ENCODE assay signal across 20 cellular contexts in genomic region chr12:109487181-109488050, GRCh38. TPM values are rescaled to one million over a fixed set of nuclear protein-coding genes. Genes with fewer than 3 reads are reported as not detected.
A peak's percentile ranks its signal among the peaks of the same experiment; 100 is the strongest.
DNase-seq lines count a peak whose midpoint lies in the region; ATAC-seq, FAIRE-seq and TF ChIP-seq lines count a peak whose summit lies in the region.
"Had no signal": no experiment of that assay in that cellular context is flagged by ENCODE, and none has a peak within 500 bp of the region (broad histone marks: within the 10 kb centered on the region; RNA-seq: fewer than 3 reads in every experiment).

No MANE protein-coding gene starts in this region.

- H2BK5ac ChIP-seq in trophoblast cell (ENCODE audit: low read depth, low read length, poor library complexity) = no peak overlapping the region

- no peaks in the 10 kb centered on the region for H3K4me1 ChIP-seq in GM23248 (ENCODE audit: insufficient read depth)
- no peaks in the 10 kb centered on the region for H3K4me1 ChIP-seq in trophoblast cell (ENCODE audit: control insufficient read depth in 1 of 2, insufficient read depth in 2 of 2, low read length in 2 of 2)
- H3K4me1 ChIP-seq in heart right ventricle = no peaks in the 10 kb centered on the region
- H3K4me1 ChIP-seq: A549; BLaER1 treated with 17β-estradiol and CSF1 and Interleukin-3, amounts not matched to agents 10 nM and 100 nM; Caco-2 had no signal

- no peak overlapping the region for H3K4me2 ChIP-seq in GM23248 (ENCODE audit: unreplicated experiment)
- H3K4me2 ChIP-seq in trophoblast cell (ENCODE audit: low read length) = no peak overlapping the region
- H3K4me2 ChIP-seq: A549; BLaER1 treated with 17β-estradiol and CSF1 and Interleukin-3, amounts not matched to agents 10 nM and 100 nM had no signal

- H3K36me3 ChIP-seq in GM23248 (ENCODE audit: low read depth) (peaks cover 75% of the 10 kb centered on the region), bronchial epithelial cell (ENCODE audit: control insufficient read depth, insufficient read depth, low read length) (peaks cover 29% of the 10 kb centered on the region), trophoblast cell (ENCODE audit: control insufficient read depth in 1 of 2, insufficient read depth in 2 of 2, low read length in 2 of 2) (peaks cover 37 to 69% of the 10 kb centered on the region in 2 experiments), heart right ventricle (peaks cover 6 to 100% (median 79%) of the 10 kb centered on the region in 9 donors)

- H2BK120ac ChIP-seq in trophoblast cell (ENCODE audit: insufficient read depth, low read length, poor library complexity) = no peak overlapping the region

- H3K27me3 ChIP-seq in GM23248 (replicated peaks; ENCODE audit: insufficient read depth) (no peaks in the 10 kb centered on the region), bronchial epithelial cell (ENCODE audit: control insufficient read depth, insufficient read depth, low read length) (no peaks in the 10 kb centered on the region), trophoblast cell (ENCODE audit: insufficient read depth, low read length) (no peaks in the 10 kb centered on the region), heart right ventricle (no peaks in the 10 kb centered on the region)
- H3K27me3 ChIP-seq: BLaER1 treated with 17β-estradiol and CSF1 and Interleukin-3, amounts not matched to agents 10 nM and 100 nM had no signal

- H2BK12ac ChIP-seq in trophoblast cell (ENCODE audit: low read length) = no peak overlapping the region

- H3K4me3 ChIP-seq in GM23248 (no peak overlapping the region), bronchial epithelial cell (ENCODE audit: low read depth, low read length) (no peak overlapping the region), trophoblast cell (ENCODE audit: low read depth, low read length) (no peak overlapping the region), heart right ventricle (no peak overlapping the region)
- H3K4me3 ChIP-seq: A549; BLaER1 treated with 17β-estradiol and CSF1 and Interleukin-3, amounts not matched to agents 10 nM and 100 nM had no signal

- H3K9me2 ChIP-seq in GM23248 (ENCODE audit: insufficient read depth) = no peaks in the 10 kb centered on the region

- no peak overlapping the region for H2AFZ ChIP-seq in GM23248
- no peak overlapping the region for H2AFZ ChIP-seq in trophoblast cell (ENCODE audit: insufficient read depth, low read length, poor library complexity)

- H3F3A ChIP-seq in GM23248 (ENCODE audit: insufficient read depth) = no peaks in the 10 kb centered on the region; the same call in 1 of the 2 replicates

- H3K9ac ChIP-seq in GM23248 (peak overlapping the region; percentile 7; the same call in 1 of the 2 replicates), trophoblast cell (ENCODE audit: low read length) (no peak overlapping the region)
- H3K9ac ChIP-seq: BLaER1 treated with 17β-estradiol and CSF1 and Interleukin-3, amounts not matched to agents 10 nM and 100 nM had no signal

- intact Hi-C loops in heart right ventricle (cut with DNase I) = no loop called here

- H3K79me2 ChIP-seq in GM23248 (ENCODE audit: insufficient read depth) (peaks cover 7% of the 10 kb centered on the region), trophoblast cell (ENCODE audit: control insufficient read depth, insufficient read depth, low read length, poor library complexity) (no peaks in the 10 kb centered on the region)

- H2AK5ac ChIP-seq in trophoblast cell (ENCODE audit: low read length) = no peak overlapping the region

- no peak overlapping the region for H3K23ac ChIP-seq in trophoblast cell (ENCODE audit: low read length)

- H3K27ac ChIP-seq in GM23248 (peak overlapping the region; percentile 39; the same call in 1 of the 2 replicates), trophoblast cell (ENCODE audit: low read depth, low read length) (no peak overlapping the region), heart right ventricle (no peak overlapping the region)
- H3K27ac ChIP-seq: 22Rv1; A549; BLaER1 treated with 17β-estradiol and CSF1 and Interleukin-3, amounts not matched to agents 10 nM and 100 nM; C4-2B had no signal

- no peaks in the 10 kb centered on the region for H3K79me1 ChIP-seq in trophoblast cell (ENCODE audit: low read length)

- DNase-seq in GM23248 (no peak), bronchial epithelial cell (ENCODE audit: low read depth) (no peak), trophoblast cell (peak; percentile 87 to 91), heart right ventricle (no peak)
- no peak for DNase-seq in activated CD4-positive, alpha-beta T cell treated with anti-CD3 and anti-CD28 coated beads for 4 hours
- DNase-seq: AML-193; Caco-2; Calu3; CD4-positive, alpha-beta T cell; CD8-positive, alpha-beta T cell; DMS79 treated with DMSO at 0.1 percent for 48 hours; GF-D8 had no signal

- TF ChIP-seq CTCF in bronchial epithelial cell (IDR thresholded peaks at IDR 0.05; ENCODE audit: insufficient read depth, low read length, severe bottlenecking) (no peak), heart right ventricle (IDR thresholded peaks at IDR 0.05) (no peak)

- no peak for ATAC-seq in heart right ventricle
- no peak for ATAC-seq in GM21423 (IDR thresholded peaks at IDR 0.05; ENCODE audit: unreplicated experiment)
- ATAC-seq: A549; CD8-positive, alpha-beta T cell had no signal

- in situ Hi-C loops in GM23248 (cut with MboI) = no loop called here

- H4K20me1 ChIP-seq in GM23248 (ENCODE audit: insufficient read depth) = no peaks in the 10 kb centered on the region

- no peak overlapping the region for H4K12ac ChIP-seq in trophoblast cell (ENCODE audit: low read depth, low read length)

- H3K18ac ChIP-seq in trophoblast cell (ENCODE audit: low read length) = no peak overlapping the region

- H4K91ac ChIP-seq in trophoblast cell (ENCODE audit: low read depth, low read length) = no peak overlapping the region

- FAIRE-seq in bronchial epithelial cell (lab: Jason Lieb, UNC) = peak; percentile 40
- FAIRE-seq: A549, D721Med, G401.6, GM12891 had no signal

- no peak overlapping the region for H3K14ac ChIP-seq in trophoblast cell (ENCODE audit: low read length)

- H3K4ac ChIP-seq in trophoblast cell (ENCODE audit: low read depth, low read length) = no peak overlapping the region

- no peak overlapping the region for H4K8ac ChIP-seq in trophoblast cell (ENCODE audit: low read depth, low read length)

- H3K9me3 ChIP-seq in GM23248 (ENCODE audit: low read depth) (no peaks in the 10 kb centered on the region), trophoblast cell (ENCODE audit: insufficient read depth, low read depth, low read length) (no peaks in the 10 kb centered on the region), heart right ventricle (no peaks in the 10 kb centered on the region)
- H3K9me3 ChIP-seq: A549; BLaER1 treated with 17β-estradiol and CSF1 and Interleukin-3, amounts not matched to agents 10 nM and 100 nM; Caco-2 had no signal

- 94 to 96% methylated on average over 9 of the region's 9 CpGs for whole genome bisulfite sequencing in GM23248 (ENCODE audit: low coverage in 1 of 2, low lambda C conversion rate in 2 of 2, missing lambda C conversion rate in 2 of 2), 2 experiments
- no CpG with 5 or more reads among the region's 9 CpGs for WGBS in trophoblast cell (ENCODE audit: extremely low coverage, insufficient coverage, insufficient read length)
- WGBS in heart right ventricle, 2 donors = 96 to 97% methylated on average over 9 of the region's 9 CpGs

RNA-seq across cellular contexts. Expression of gene UBE3B, which starts 10.0 kb away (rescaled TPM):
- total RNA-seq in GM23248 (2014; rRNA removed; shearing (Covaris generic)) = 32.0 and 34.7 TPM in 2 replicates
- polyA plus RNA-seq in GM23248 (2016; fragmentation: Nextera tagmentation; extraction: Ambion mirVana) (34.3 and 38.3 TPM in 2 replicates), heart right ventricle (10 to 100 TPM; 13.7 to 17.8 TPM)
- total RNA-seq in bronchial epithelial cell (32.4 and 32.6 TPM in 2 replicates), heart right ventricle (10 to 100 TPM; 50.9 to 58.8 (median 55.8) TPM)
- 21.3 and 22.4 TPM in 2 replicates for polyA plus RNA-seq in trophoblast cell (2013)

RNA-seq across cellular contexts. Expression of gene KCTD10, which starts 10.3 kb away (rescaled TPM):
- total RNA-seq in GM23248 (2014; rRNA removed; shearing (Covaris generic)) = 97.0 and 117 TPM in 2 replicates
- polyA plus RNA-seq in GM23248 (2016; fragmentation: Nextera tagmentation; extraction: Ambion mirVana) (81.1 and 83.4 TPM in 2 replicates), heart right ventricle (10 to 100 TPM; 13.6 to 16.6 TPM)
- total RNA-seq in bronchial epithelial cell (20.8 and 22.9 TPM in 2 replicates), heart right ventricle (10 to 100 TPM; 21.5 to 64.9 (median 33.8) TPM)
- polyA plus RNA-seq in trophoblast cell (2013) = 105 and 107 TPM in 2 replicates

Comparison
In these comparisons a context has a peak if more than half of its experiments do, and no peak if none do; other contexts are left out.
1. DNase-seq: peak in trophoblast cell (2 of 2); none in GM23248 (single experiment), bronchial epithelial cell (single experiment), activated CD4-positive, alpha-beta T cell treated with anti-CD3 and anti-CD28 coated beads for 4 hours (0 of 2) and heart right ventricle (0 of 2).